22 cellular contexts compared by ENCODE assay signal in the genomic region with DNA sequence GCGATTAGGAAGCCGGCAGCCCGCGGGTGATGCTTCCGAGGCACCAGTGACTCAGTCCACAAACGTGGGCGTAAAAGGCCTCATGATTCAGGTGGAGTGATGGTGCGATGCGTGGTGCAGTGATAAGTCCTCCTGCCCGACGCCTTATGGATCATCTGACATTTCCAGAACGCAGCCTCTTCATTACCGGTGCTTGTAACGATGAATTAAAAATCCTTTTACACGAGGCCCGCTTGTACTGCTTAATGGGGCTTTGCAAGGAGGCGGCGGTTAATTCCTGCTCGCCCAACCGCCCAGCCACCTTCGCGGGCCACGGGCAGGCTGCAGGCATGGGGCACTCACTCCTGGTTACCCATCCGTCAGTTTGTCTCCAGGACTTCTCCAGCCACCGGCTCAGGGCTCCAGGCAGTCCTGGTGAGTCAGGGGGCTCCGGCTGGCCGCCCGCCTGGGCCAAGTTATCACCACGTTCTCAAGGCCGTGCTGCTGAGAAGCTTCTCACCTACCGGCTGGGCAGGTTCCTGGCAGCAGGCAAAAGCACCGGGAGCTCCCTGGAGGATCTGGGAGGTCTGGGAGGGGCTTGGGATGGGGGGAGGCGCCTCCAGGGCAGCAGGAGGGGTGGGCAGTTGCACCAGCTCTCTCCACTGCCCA.
DNase-seq lines count a peak whose midpoint lies in the region; ATAC-seq and TF ChIP-seq lines count a peak whose summit lies in the region.
"Had no signal": no experiment of that assay in that cellular context is flagged by ENCODE, and none has a peak within 500 bp of the region (broad histone marks: within the 10 kb centered on the region; RNA-seq: fewer than 3 reads in every experiment).

No MANE protein-coding gene starts in this region.

- H4K20me1 ChIP-seq in BLaER1 treated with 17β-estradiol and CSF1 and Interleukin-3, amounts not matched to agents 10 nM and 100 nM, result peaks cover 74 to 95% (median 82%) of the 10 kb centered on the region in 11 experiments

- H3K18ac ChIP-seq in neuronal stem cell (ENCODE audit: low read length), result peak overlapping the region; percentile 38

- peak overlapping the region; percentile 68 for H2AK5ac ChIP-seq in neuronal stem cell (ENCODE audit: low read depth, low read length)

- CTCF ChIA-PET in RWPE1 (lab: Yijun Ruan, JAX), result no interaction called here

- H2BK12ac ChIP-seq in neuronal stem cell (ENCODE audit: low read length), result no peak overlapping the region

- ATAC-seq in GM18909 (IDR thresholded peaks at IDR 0.05; ENCODE audit: poor library complexity, unreplicated experiment), result no peak
- no peak for ATAC-seq in GM21723 (IDR thresholded peaks at IDR 0.05; ENCODE audit: unreplicated experiment)
- ATAC-seq: activated CD4-positive, CD25-positive, alpha-beta regulatory T cell treated with anti-CD3 and anti-CD28 coated beads, Interleukin-2, amount 50 U/mL, for 24 hours; activated CD8-positive, alpha-beta memory T cell treated with anti-CD3 and anti-CD28 coated beads, Interleukin-2, amount 10 ng/mL, durations not matched to agents 7 days and 5 days had no signal

- peaks cover 0 to 32% (median 19%) of the 10 kb centered on the region in 11 experiments; a peak in 17 of 22 replicates for H3K27me3 ChIP-seq in BLaER1 treated with 17β-estradiol and CSF1 and Interleukin-3, amounts not matched to agents 10 nM and 100 nM
- H3K27me3 ChIP-seq in neuronal stem cell (ENCODE audit: control insufficient read depth in 3 of 3, insufficient read depth in 3 of 3, low read depth in 1 of 3, low read length in 3 of 3), result no peaks in the 10 kb centered on the region
- H3K27me3 ChIP-seq: ascending aorta, neural progenitor cell, sigmoid colon had no signal

- H3K4me1 ChIP-seq in BLaER1 treated with 17β-estradiol and CSF1 and Interleukin-3, amounts not matched to agents 10 nM and 100 nM, result peaks cover 53 to 74% (median 68%) of the 10 kb centered on the region in 10 experiments
- no peaks in the 10 kb centered on the region for H3K4me1 ChIP-seq in neuronal stem cell (ENCODE audit: control insufficient read depth in 2 of 2, insufficient read depth in 1 of 2, low read depth in 1 of 2, low read length in 2 of 2)
- H3K4me1 ChIP-seq: ascending aorta, neural progenitor cell had no signal

- peaks cover 11% of the 10 kb centered on the region for H3K79me1 ChIP-seq in neuronal stem cell (ENCODE audit: low read depth, low read length)

- no CpG with 5 or more reads among the region's 33 CpGs for WGBS in neuronal stem cell (ENCODE audit: extremely low coverage in 2 of 2, insufficient read length in 2 of 2, insufficient replicate concordance in 1 of 2), 2 donors

- H2BK5ac ChIP-seq in neuronal stem cell (ENCODE audit: low read length), result no peak overlapping the region

- peaks cover 18 to 30% (median 20%) of the 10 kb centered on the region in 3 donors for H3K27me3 Mint-ChIP-seq in immature natural killer cell (ENCODE audit: low read depth in 3 of 3)

- no peak overlapping the region for H4K91ac ChIP-seq in neuronal stem cell (ENCODE audit: low read depth, low read length, poor library complexity)

- no peak overlapping the region for H2BK120ac ChIP-seq in neuronal stem cell (ENCODE audit: low read depth, low read length)

- peak overlapping the region in 1 of 10 experiments; percentile 31; a peak in 1 of 20 replicates for H3K4me3 ChIP-seq in BLaER1 treated with 17β-estradiol and CSF1 and Interleukin-3, amounts not matched to agents 10 nM and 100 nM
- H3K4me3 ChIP-seq in epithelial cell of esophagus (ENCODE audit: low read length) (no peak overlapping the region), neuronal stem cell (ENCODE audit: low read length in 2 of 2) (no peak overlapping the region)
- H3K4me3 ChIP-seq: ascending aorta, neural progenitor cell, sigmoid colon had no signal

- no peak overlapping the region for H2AFZ ChIP-seq in neuronal stem cell (ENCODE audit: low read length)
- H2AFZ ChIP-seq: neural progenitor cell had no signal

- H3K23ac ChIP-seq in neuronal stem cell (ENCODE audit: low read depth, low read length, poor library complexity), result peak overlapping the region; percentile 89

- DNase-seq in RWPE1 (ENCODE audit: low spot score) (peak; percentile 41), epithelial cell of esophagus (ENCODE audit: low read depth) (peak; percentile 70), neuronal stem cell (ENCODE audit: low spot score) (no peak), GM10266 (ENCODE audit: extremely low spot score) (no peak), immature natural killer cell (no peak)
- DNase-seq: activated CD8-positive, alpha-beta memory T cell treated with anti-CD3 and anti-CD28 coated beads, Interleukin-2, amount 10 ng/mL, durations not matched to agents 7 days and 5 days; activated gamma-delta T cell treated with Interleukin-2 at 50 U/mL for 16 hours; effector CD4-positive, alpha-beta T cell; EL; NCI-H2029; NCI-H510A; SHP77 treated with DMSO at 0.1 percent for 48 hours; sigmoid colon; stimulated activated CD4-positive, alpha-beta T cell treated with anti-CD3 and anti-CD28 coated beads, Interleukin-2, amount 100 ng/mL, for 24 hours; T-helper 2 cell had no signal

- H3K4me1 Mint-ChIP-seq in immature natural killer cell, result peaks cover 29 to 45% of the 10 kb centered on the region in 2 donors
- H3K4me1 Mint-ChIP-seq: neural progenitor cell had no signal

- H3K27ac Mint-ChIP-seq in immature natural killer cell, result no peak overlapping the region
- H3K27ac Mint-ChIP-seq: activated CD8-positive, alpha-beta memory T cell treated with anti-CD3 and anti-CD28 coated beads, Interleukin-2, amount 10 ng/mL, durations not matched to agents 7 days and 5 days; mesothelial cell of epicardium; neural progenitor cell had no signal

- H3K27ac ChIP-seq in BLaER1 treated with 17β-estradiol and CSF1 and Interleukin-3, amounts not matched to agents 10 nM and 100 nM, result no peak overlapping the region
- no peak overlapping the region for H3K27ac ChIP-seq in RWPE1
- no peak overlapping the region for H3K27ac ChIP-seq in neuronal stem cell (replicated peaks; ENCODE audit: low read length)
- H3K27ac ChIP-seq: ascending aorta, neural progenitor cell, sigmoid colon had no signal

- H2BK15ac ChIP-seq in neuronal stem cell (ENCODE audit: low read length), result no peak overlapping the region

- H3K4me2 ChIP-seq in BLaER1 treated with 17β-estradiol and CSF1 and Interleukin-3, amounts not matched to agents 10 nM and 100 nM, result peak overlapping the region; percentile 75 to 95 (median 87)
- no peak overlapping the region for H3K4me2 ChIP-seq in neuronal stem cell (ENCODE audit: insufficient read depth, low read length, poor library complexity, severe bottlenecking)
- H3K4me2 ChIP-seq: neural progenitor cell had no signal

- H3K9me3 Mint-ChIP-seq in immature natural killer cell, result peaks cover 0 to 5% (median 0%) of the 10 kb centered on the region in 6 donors
- H3K9me3 Mint-ChIP-seq: mesothelial cell of epicardium, neural progenitor cell had no signal

- peak overlapping the region; percentile 14 for H3K14ac ChIP-seq in neuronal stem cell (ENCODE audit: low read length)

- peaks cover 3 to 28% (median 17%) of the 10 kb centered on the region in 3 donors for H3K36me3 Mint-ChIP-seq in immature natural killer cell

- no peak overlapping the region for H3K4ac ChIP-seq in neuronal stem cell (ENCODE audit: low read length)

- peaks cover 41 to 92% (median 67%) of the 10 kb centered on the region in 11 experiments for H3K36me3 ChIP-seq in BLaER1 treated with 17β-estradiol and CSF1 and Interleukin-3, amounts not matched to agents 10 nM and 100 nM
- peaks cover 39 to 73% of the 10 kb centered on the region in 2 donors for H3K36me3 ChIP-seq in neuronal stem cell (replicated peaks in 1 of 2; ENCODE audit: control insufficient read depth in 2 of 2, insufficient read depth in 2 of 2, low read length in 2 of 2)
- H3K36me3 ChIP-seq: neural progenitor cell had no signal

- no peaks in the 10 kb centered on the region for H3K9me3 ChIP-seq in BLaER1 treated with 17β-estradiol and CSF1 and Interleukin-3, amounts not matched to agents 10 nM and 100 nM (replicated peaks in 1 of 11)
- no peaks in the 10 kb centered on the region for H3K9me3 ChIP-seq in neuronal stem cell (replicated peaks in 1 of 2; ENCODE audit: control insufficient read depth in 2 of 2, insufficient read depth in 1 of 2, low read depth in 1 of 2, low read length in 2 of 2)
- H3K9me3 ChIP-seq: ascending aorta, sigmoid colon had no signal

- no peak overlapping the region for H4K8ac ChIP-seq in neuronal stem cell (ENCODE audit: low read depth, low read length)

- TF ChIP-seq CTCF in RWPE1 (conservative IDR thresholded peaks at IDR 0.05; ENCODE audit: low read depth) (no peak), epithelial cell of esophagus (IDR thresholded peaks at IDR 0.05; ENCODE audit: insufficient read depth, low read depth, low read length, missing control alignments) (no peak), GM10266 (IDR thresholded peaks at IDR 0.05; ENCODE audit: control insufficient read depth, insufficient read depth, low read depth, missing control alignments) (no peak)

- no peak overlapping the region for H3K4me3 Mint-ChIP-seq in immature natural killer cell
- H3K4me3 Mint-ChIP-seq: activated CD8-positive, alpha-beta memory T cell treated with anti-CD3 and anti-CD28 coated beads, Interleukin-2, amount 10 ng/mL, durations not matched to agents 7 days and 5 days; mesothelial cell of epicardium; neural progenitor cell had no signal

- POLR2A ChIA-PET in RWPE1 (lab: Yijun Ruan, JAX; ENCODE audit: low non-redundant PET), result no interaction called here

- peak overlapping the region in 4 of 11 experiments; percentile 17 to 37 (median 28); a peak in 4 of 22 replicates for H3K9ac ChIP-seq in BLaER1 treated with 17β-estradiol and CSF1 and Interleukin-3, amounts not matched to agents 10 nM and 100 nM
- H3K9ac ChIP-seq in neuronal stem cell (ENCODE audit: low read depth, low read length, poor library complexity), result no peak overlapping the region
- H3K9ac ChIP-seq: neural progenitor cell had no signal

Comparison
In these comparisons a context has a peak if more than half of its experiments do, and no peak if none do; other contexts are left out.
1. DNase-seq: peak in RWPE1 (single experiment) and epithelial cell of esophagus (single experiment); none in neuronal stem cell (single experiment), GM10266 (single experiment) and immature natural killer cell (0 of 3).